ENCODE assay signal across 2 cellular contexts in the genomic region with DNA sequence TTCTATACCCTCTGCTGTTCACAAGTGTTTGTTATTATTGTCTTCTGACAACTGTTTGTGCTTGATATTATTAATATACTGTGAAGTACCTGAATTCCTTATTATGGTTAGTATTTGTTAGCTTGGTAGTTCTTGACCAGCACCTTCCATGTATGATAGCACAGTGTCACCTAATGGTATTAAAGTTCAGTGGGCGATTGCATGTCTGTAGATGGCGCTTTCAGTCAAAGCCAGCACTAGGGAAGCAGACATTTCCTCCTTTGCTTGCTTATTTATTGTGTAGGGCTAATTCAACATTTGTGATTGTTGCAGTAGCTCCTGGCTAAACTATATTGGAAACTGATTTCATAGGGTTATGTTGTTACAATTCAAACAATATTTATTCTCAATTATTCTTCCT.
TF ChIP-seq lines count a peak whose summit lies in the region.

No MANE protein-coding gene starts in this region.

TF ChIP-seq in SK-N-SH, 30 proteins besides CTCF, POLR2A, EP300 and RAD21 (continued from another document):
- TF ChIP-seq, protein P1, sequence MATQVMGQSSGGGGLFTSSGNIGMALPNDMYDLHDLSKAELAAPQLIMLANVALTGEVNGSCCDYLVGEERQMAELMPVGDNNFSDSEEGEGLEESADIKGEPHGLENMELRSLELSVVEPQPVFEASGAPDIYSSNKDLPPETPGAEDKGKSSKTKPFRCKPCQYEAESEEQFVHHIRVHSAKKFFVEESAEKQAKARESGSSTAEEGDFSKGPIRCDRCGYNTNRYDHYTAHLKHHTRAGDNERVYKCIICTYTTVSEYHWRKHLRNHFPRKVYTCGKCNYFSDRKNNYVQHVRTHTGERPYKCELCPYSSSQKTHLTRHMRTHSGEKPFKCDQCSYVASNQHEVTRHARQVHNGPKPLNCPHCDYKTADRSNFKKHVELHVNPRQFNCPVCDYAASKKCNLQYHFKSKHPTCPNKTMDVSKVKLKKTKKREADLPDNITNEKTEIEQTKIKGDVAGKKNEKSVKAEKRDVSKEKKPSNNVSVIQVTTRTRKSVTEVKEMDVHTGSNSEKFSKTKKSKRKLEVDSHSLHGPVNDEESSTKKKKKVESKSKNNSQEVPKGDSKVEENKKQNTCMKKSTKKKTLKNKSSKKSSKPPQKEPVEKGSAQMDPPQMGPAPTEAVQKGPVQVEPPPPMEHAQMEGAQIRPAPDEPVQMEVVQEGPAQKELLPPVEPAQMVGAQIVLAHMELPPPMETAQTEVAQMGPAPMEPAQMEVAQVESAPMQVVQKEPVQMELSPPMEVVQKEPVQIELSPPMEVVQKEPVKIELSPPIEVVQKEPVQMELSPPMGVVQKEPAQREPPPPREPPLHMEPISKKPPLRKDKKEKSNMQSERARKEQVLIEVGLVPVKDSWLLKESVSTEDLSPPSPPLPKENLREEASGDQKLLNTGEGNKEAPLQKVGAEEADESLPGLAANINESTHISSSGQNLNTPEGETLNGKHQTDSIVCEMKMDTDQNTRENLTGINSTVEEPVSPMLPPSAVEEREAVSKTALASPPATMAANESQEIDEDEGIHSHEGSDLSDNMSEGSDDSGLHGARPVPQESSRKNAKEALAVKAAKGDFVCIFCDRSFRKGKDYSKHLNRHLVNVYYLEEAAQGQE (IDR thresholded peaks at IDR 0.05; ENCODE audit: low read depth, low read length), result no peak
- TF ChIP-seq SMC3 (IDR thresholded peaks at IDR 0.05; ENCODE audit: low read depth, low read length), result peak; percentile 19; the same call in 1 of the 2 replicates
- TF ChIP-seq, protein P2, sequence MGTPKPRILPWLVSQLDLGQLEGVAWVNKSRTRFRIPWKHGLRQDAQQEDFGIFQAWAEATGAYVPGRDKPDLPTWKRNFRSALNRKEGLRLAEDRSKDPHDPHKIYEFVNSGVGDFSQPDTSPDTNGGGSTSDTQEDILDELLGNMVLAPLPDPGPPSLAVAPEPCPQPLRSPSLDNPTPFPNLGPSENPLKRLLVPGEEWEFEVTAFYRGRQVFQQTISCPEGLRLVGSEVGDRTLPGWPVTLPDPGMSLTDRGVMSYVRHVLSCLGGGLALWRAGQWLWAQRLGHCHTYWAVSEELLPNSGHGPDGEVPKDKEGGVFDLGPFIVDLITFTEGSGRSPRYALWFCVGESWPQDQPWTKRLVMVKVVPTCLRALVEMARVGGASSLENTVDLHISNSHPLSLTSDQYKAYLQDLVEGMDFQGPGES (IDR thresholded peaks at IDR 0.05; ENCODE audit: low read depth, low read length), result no peak

TF ChIP-seq in liver, 16 proteins besides CTCF, POLR2A, EP300 and RAD21 (continued from another document):
- TF ChIP-seq, protein P3, sequence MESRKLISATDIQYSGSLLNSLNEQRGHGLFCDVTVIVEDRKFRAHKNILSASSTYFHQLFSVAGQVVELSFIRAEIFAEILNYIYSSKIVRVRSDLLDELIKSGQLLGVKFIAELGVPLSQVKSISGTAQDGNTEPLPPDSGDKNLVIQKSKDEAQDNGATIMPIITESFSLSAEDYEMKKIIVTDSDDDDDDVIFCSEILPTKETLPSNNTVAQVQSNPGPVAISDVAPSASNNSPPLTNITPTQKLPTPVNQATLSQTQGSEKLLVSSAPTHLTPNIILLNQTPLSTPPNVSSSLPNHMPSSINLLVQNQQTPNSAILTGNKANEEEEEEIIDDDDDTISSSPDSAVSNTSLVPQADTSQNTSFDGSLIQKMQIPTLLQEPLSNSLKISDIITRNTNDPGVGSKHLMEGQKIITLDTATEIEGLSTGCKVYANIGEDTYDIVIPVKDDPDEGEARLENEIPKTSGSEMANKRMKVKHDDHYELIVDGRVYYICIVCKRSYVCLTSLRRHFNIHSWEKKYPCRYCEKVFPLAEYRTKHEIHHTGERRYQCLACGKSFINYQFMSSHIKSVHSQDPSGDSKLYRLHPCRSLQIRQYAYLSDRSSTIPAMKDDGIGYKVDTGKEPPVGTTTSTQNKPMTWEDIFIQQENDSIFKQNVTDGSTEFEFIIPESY (IDR thresholded peaks at IDR 0.05), result no peak
- TF ChIP-seq GABPA (IDR thresholded peaks at IDR 0.05 in 1 of 2, conservative IDR thresholded peaks at IDR 0.05 in 1 of 2), result no peak
TF ChIP-seq in liver: peak in this region for 0.
